Comparison of ENCODE assay signal across 8 cellular contexts in the genomic region with DNA sequence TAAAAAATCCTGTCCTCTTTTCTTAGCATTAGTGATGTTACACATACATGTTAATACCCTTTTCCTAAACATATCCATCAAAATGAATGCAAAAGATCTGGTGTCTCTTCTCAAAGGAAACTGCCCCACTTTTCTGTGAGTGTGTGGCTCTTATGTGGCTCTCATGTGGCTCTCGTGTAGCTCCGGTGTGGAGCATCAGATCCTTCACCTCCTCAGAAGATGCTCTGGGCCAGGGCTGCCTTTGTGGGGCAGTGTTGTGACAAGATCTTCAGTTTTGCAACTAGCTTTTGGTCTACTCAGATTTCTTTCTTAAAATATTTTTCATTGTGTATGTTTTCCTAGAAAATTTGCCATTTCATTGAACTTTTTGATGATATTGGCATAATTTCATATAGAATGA. TPM values are rescaled to one million over a fixed set of nuclear protein-coding genes. Genes with fewer than 3 reads are reported as not detected.
A peak's percentile ranks its signal among the peaks of the same experiment; 100 is the strongest.
DNase-seq lines count a peak whose midpoint lies in the region; ATAC-seq and FAIRE-seq lines count a peak whose summit lies in the region.

No MANE protein-coding gene starts in this region.

- H3K36me3 Mint-ChIP-seq in activated naive CD4-positive, alpha-beta T cell treated with anti-CD3 and anti-CD28 coated beads, Interleukin-2, amount 50 U/mL, for 72 hours = no peaks in the 10 kb centered on the region
- H3K36me3 Mint-ChIP-seq in T-cell = no peaks in the 10 kb centered on the region

- H3K27ac Mint-ChIP-seq in activated naive CD4-positive, alpha-beta T cell treated with anti-CD3 and anti-CD28 coated beads, Interleukin-2, amount 50 U/mL, for 72 hours = no peak overlapping the region
- H3K27ac Mint-ChIP-seq in T-cell = no peak overlapping the region

- H3K4me1 Mint-ChIP-seq in T-cell = no peaks in the 10 kb centered on the region

- peaks cover 27 to 42% of the 10 kb centered on the region in 2 donors for H3K27me3 Mint-ChIP-seq in T-cell

- no peak for ATAC-seq in activated naive CD4-positive, alpha-beta T cell treated with anti-CD3 and anti-CD28 coated beads, Interleukin-2, amount 50 U/mL, for 72 hours
- ATAC-seq in T-cell (replicated peaks in 1 of 4) (peak in 3 of 4 experiments; percentile 45 to 58 (median 53)), GM19455 (IDR thresholded peaks at IDR 0.05; ENCODE audit: unreplicated experiment) (no peak)

- peak; percentile 24 for FAIRE-seq in frontal cortex (lab: Jason Lieb, UNC)

- POLR2A ChIA-PET in T-cell (lab: Charles Lee) = no interaction called here

- CTCF ChIA-PET in T-cell (lab: Charles Lee) = no interaction called here

- H3K9me3 Mint-ChIP-seq in activated naive CD4-positive, alpha-beta T cell treated with anti-CD3 and anti-CD28 coated beads, Interleukin-2, amount 50 U/mL, for 72 hours = no peaks in the 10 kb centered on the region
- no peaks in the 10 kb centered on the region for H3K9me3 Mint-ChIP-seq in T-cell

- DNase-seq in activated naive CD4-positive, alpha-beta T cell treated with Interleukin-2 at 50 U/mL for 16 hours = peak; percentile 9
- no peak for DNase-seq in activated naive CD4-positive, alpha-beta T cell treated with anti-CD3 and anti-CD28 coated beads, Interleukin-2, amount 50 U/mL, for 72 hours (ENCODE audit: low spot score in 2 of 2)
- DNase-seq in T-cell = peak in 20 of 34 experiments; percentile 0 to 29 (median 8)
- no peak for DNase-seq in frontal cortex (ENCODE audit: low spot score in 2 of 2)
- DNase-seq in stromal cell of bone marrow (ENCODE audit: low read depth) = peak; percentile 31
- DNase-seq in effector CD4-positive, alpha-beta T cell = no peak
- no peak for DNase-seq in cortex of kidney (lab: John Stamatoyannopoulos, UW)

- H3K4me3 Mint-ChIP-seq in T-cell = no peak overlapping the region

RNA-seq across cellular contexts. Expression of gene GARNL3, which starts 19.3 kb away (rescaled TPM):
- 1 to 10 TPM; 3.5 to 5.4 TPM for total RNA-seq in activated naive CD4-positive, alpha-beta T cell treated with anti-CD3 and anti-CD28 coated beads, Interleukin-2, amount 50 U/mL, for 72 hours
- total RNA-seq in T-cell (1 to 10 TPM; 3.3 to 5.7 (median 3.6) TPM), frontal cortex (59.1 TPM)

Comparison
In these comparisons a context has a peak if more than half of its experiments do, and no peak if none do; other contexts are left out.
1. DNase-seq: peak in activated naive CD4-positive, alpha-beta T cell treated with Interleukin-2 at 50 U/mL for 16 hours (single experiment), T-cell (20 of 34) and stromal cell of bone marrow (single experiment); none in activated naive CD4-positive, alpha-beta T cell treated with anti-CD3 and anti-CD28 coated beads, Interleukin-2, amount 50 U/mL, for 72 hours (0 of 2), frontal cortex (0 of 2), effector CD4-positive, alpha-beta T cell (single experiment) and cortex of kidney (single experiment).
2. ATAC-seq: peak in T-cell (3 of 4); none in activated naive CD4-positive, alpha-beta T cell treated with anti-CD3 and anti-CD28 coated beads, Interleukin-2, amount 50 U/mL, for 72 hours (0 of 2) and GM19455 (single experiment).